ENCODE assay signal across 8 cellular contexts in the genomic region with DNA sequence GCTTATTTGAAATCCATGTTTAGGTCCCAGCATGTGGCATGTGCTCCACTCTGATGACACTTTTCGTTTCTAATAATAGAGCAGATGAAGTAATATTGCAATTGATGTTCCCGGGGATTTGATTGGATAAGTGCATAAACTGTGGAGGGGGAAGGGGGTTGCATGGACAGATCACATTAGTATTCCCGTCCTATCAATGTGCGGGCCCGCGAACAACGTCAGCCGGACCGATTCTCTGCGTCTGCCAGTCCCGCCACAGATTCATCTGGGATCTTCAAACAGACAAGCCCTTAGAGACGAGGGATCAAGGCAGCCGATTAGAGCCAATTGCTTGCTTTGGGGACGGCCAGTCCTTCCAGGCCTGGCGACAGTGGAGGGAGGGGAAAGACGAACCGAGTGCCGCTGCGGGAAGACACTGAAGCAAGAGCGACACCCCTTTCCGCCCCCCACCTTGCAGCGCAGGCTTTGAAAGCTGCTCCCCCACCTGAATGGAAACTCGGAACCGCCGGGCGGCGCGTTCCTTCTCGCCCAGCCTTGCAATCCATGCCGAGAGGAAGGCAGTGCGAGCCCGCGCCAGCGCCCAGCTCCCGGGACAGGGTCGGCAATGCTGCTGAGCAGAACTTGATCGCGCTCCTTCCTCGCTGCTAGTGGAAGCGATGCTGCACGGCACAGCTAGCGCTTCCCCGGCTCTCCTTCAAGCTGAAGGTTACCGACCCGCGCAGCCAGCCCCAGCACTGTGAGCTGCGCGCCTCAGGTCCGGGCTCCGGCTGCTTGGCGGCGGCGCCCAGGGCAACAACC. TPM values are rescaled to one million over a fixed set of nuclear protein-coding genes. Genes with fewer than 3 reads are reported as not detected.
DNase-seq lines count a peak whose midpoint lies in the region; ATAC-seq and TF ChIP-seq lines count a peak whose summit lies in the region.

A gene (plus strand): TSS at position 247 of the 798 bp plus-strand sequence. CDS start 610 bp downstream, outside the sequence.

- H2BK15ac ChIP-seq in IMR-90 (ENCODE audit: low read depth, low read length): no peak within 1 kb of the TSS

- no peaks in the 10 kb centered on the region for H3K9me3 ChIP-seq in IMR-90 (ENCODE audit: control insufficient read depth, insufficient read depth, low read length)

- intact Hi-C loops in IMR-90 (cut with micrococcal nuclease): no loop called here

- no peak within 1 kb of the TSS for H3K9ac ChIP-seq in IMR-90 (ENCODE audit: low read depth, low read length)

- peak within 1 kb of the TSS; percentile 47 for H2AFZ ChIP-seq in IMR-90 (replicated peaks; ENCODE audit: low read length, poor library complexity)

- POLR2A ChIA-PET in IMR-90 (lab: Charles Lee; ENCODE audit: unreplicated experiment): no interaction called here

- H3K79me1 ChIP-seq in IMR-90 (ENCODE audit: low read depth in 1 of 2, low read length in 2 of 2): no peaks in the 10 kb centered on the region

- in situ Hi-C loops in IMR-90 (cut with MboI; ENCODE audit: low sequenced_read_pairs): no loop called here
- in situ Hi-C loops in astrocyte of the cerebellum (cut with HindIII; ENCODE audit: low sequenced_read_pairs): no loop called here

- CTCF ChIA-PET in IMR-90 (lab: Yijun Ruan, JAX): no interaction called here

- no peak within 1 kb of the TSS for H3K14ac ChIP-seq in IMR-90 (replicated peaks; ENCODE audit: low read depth, low read length)

- no peak within 1 kb of the TSS for H2BK5ac ChIP-seq in IMR-90 (ENCODE audit: low read depth, low read length, poor library complexity, severe bottlenecking)

- H4K5ac ChIP-seq in IMR-90 (ENCODE audit: low read depth, low read length): no peak within 1 kb of the TSS

- no peak within 1 kb of the TSS for H3K18ac ChIP-seq in IMR-90 (ENCODE audit: low read depth, low read length)

- no peak within 1 kb of the TSS for H3K56ac ChIP-seq in IMR-90 (ENCODE audit: extremely low read depth, insufficient read depth, low read length)

- H3K4me2 ChIP-seq in IMR-90 (ENCODE audit: low read depth, low read length): peak within 1 kb of the TSS; percentile 72; the same call in 1 of the 2 replicates

- H2BK20ac ChIP-seq in IMR-90 (ENCODE audit: low read depth, low read length): no peak within 1 kb of the TSS

- H3K27ac ChIP-seq in IMR-90 (ENCODE audit: insufficient read depth, low read length): no peak within 1 kb of the TSS

- H3K4me3 ChIP-seq in IMR-90 (ENCODE audit: insufficient read depth, low read depth, low read length) (peak within 1 kb of the TSS; percentile 1; the same call in 1 of the 2 replicates), astrocyte of the cerebellum (ENCODE audit: low read depth, low read length) (peak within 1 kb of the TSS; percentile 46), retinal pigment epithelial cell (ENCODE audit: low read length) (peak within 1 kb of the TSS; percentile 73)

- no peak within 1 kb of the TSS for H3K23ac ChIP-seq in IMR-90 (ENCODE audit: low read depth, low read length)

- no peak within 1 kb of the TSS for H4K91ac ChIP-seq in IMR-90 (ENCODE audit: insufficient read depth, low read depth, low read length)

- no peak for TF ChIP-seq RAD21 in IMR-90 (IDR thresholded peaks at IDR 0.05; ENCODE audit: low read length)

- no peaks in the 10 kb centered on the region for H4K20me1 ChIP-seq in IMR-90 (ENCODE audit: insufficient read depth, low read length)

- H4K8ac ChIP-seq in IMR-90 (ENCODE audit: low read depth in 2 of 2, low read length in 2 of 2): no peak within 1 kb of the TSS

- 2% methylated on average over 28 of the region's 53 CpGs; no CpG with 5 or more reads in 1 of the 2 experiments for WGBS in IMR-90 (ENCODE audit: extremely low coverage in 2 of 2, insufficient read length in 1 of 2), 2 experiments

- no peaks in the 10 kb centered on the region for H3K4me1 ChIP-seq in IMR-90 (ENCODE audit: control insufficient read depth, insufficient read depth, low read length)

- H2AK5ac ChIP-seq in IMR-90 (ENCODE audit: low read depth, low read length): no peak within 1 kb of the TSS

- TF ChIP-seq POLR2A in IMR-90 (IDR thresholded peaks at IDR 0.05; ENCODE audit: low read depth, low read length): no peak

- H3K9me1 ChIP-seq in IMR-90 (ENCODE audit: insufficient read depth, low read length): no peaks in the 10 kb centered on the region

- no peaks in the 10 kb centered on the region for H3K36me3 ChIP-seq in IMR-90 (ENCODE audit: control insufficient read depth, insufficient read depth, low read length)

- no TSS peak for BruUV-seq in IMR-90 (replicated peaks; lab: Mats Ljungman, UMichigan)

- dilution Hi-C loops in IMR-90 (cut with HindIII; ENCODE audit: low sequenced_read_pairs, unreplicated experiment): no loop called here

- peaks cover 32% of the 10 kb centered on the region for H3K27me3 ChIP-seq in IMR-90 (ENCODE audit: control insufficient read depth, insufficient read depth, low read length)

- H3K4ac ChIP-seq in IMR-90 (ENCODE audit: low read depth, low read length): no peak within 1 kb of the TSS

- no peak for TF ChIP-seq CTCF in IMR-90 (conservative IDR thresholded peaks at IDR 0.05; ENCODE audit: low read depth, low read length)
- peak; percentile 26 for TF ChIP-seq CTCF in astrocyte of the cerebellum (IDR thresholded peaks at IDR 0.05; ENCODE audit: low read depth, low read length, missing control alignments)
- no peak for TF ChIP-seq CTCF in retinal pigment epithelial cell (conservative IDR thresholded peaks at IDR 0.05; ENCODE audit: low read depth, low read length)

- H2AK9ac ChIP-seq in IMR-90 (replicated peaks; ENCODE audit: low read depth, low read length, poor library complexity): no peak within 1 kb of the TSS

- ATAC-seq in IMR-90 (ENCODE audit: low read depth) (peak; percentile 81), GM21576 (IDR thresholded peaks at IDR 0.05; ENCODE audit: unreplicated experiment) (no peak), GM19467 (IDR thresholded peaks at IDR 0.05; ENCODE audit: unreplicated experiment) (no peak), HG02970 (IDR thresholded peaks at IDR 0.05; ENCODE audit: low FRiP score, unreplicated experiment) (no peak)

- DNase-seq in DMS 273 (lab: John Stamatoyannopoulos, UW; ENCODE audit: unreplicated experiment): peak; percentile 84
- peak; percentile 7 for DNase-seq in IMR-90
- DNase-seq in astrocyte of the cerebellum (ENCODE audit: low read depth): peak; percentile 8
- DNase-seq in hypothalamus (lab: John Stamatoyannopoulos, UW): peak in 43 of 51 donors; percentile 9 to 90 (median 49)
- no peak for DNase-seq in retinal pigment epithelial cell (ENCODE audit: low read depth)

- H2BK120ac ChIP-seq in IMR-90 (ENCODE audit: low read depth, low read length): no peak within 1 kb of the TSS

TF ChIP-seq in IMR-90, 13 proteins besides CTCF, POLR2A, EP300 and RAD21:
- TF ChIP-seq SMC3 (IDR thresholded peaks at IDR 0.05; ENCODE audit: low read depth, low read length): no peak
- TF ChIP-seq, protein P1, sequence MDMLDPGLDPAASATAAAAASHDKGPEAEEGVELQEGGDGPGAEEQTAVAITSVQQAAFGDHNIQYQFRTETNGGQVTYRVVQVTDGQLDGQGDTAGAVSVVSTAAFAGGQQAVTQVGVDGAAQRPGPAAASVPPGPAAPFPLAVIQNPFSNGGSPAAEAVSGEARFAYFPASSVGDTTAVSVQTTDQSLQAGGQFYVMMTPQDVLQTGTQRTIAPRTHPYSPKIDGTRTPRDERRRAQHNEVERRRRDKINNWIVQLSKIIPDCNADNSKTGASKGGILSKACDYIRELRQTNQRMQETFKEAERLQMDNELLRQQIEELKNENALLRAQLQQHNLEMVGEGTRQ (IDR thresholded peaks at IDR 0.05; ENCODE audit: low read depth, low read length): no peak
- TF ChIP-seq CHD1 (IDR thresholded peaks at IDR 0.05; ENCODE audit: low read depth, low read length): no peak
- TF ChIP-seq FOS (IDR thresholded peaks at IDR 0.05; ENCODE audit: low read depth, low read length): no peak
- TF ChIP-seq, protein P2, sequence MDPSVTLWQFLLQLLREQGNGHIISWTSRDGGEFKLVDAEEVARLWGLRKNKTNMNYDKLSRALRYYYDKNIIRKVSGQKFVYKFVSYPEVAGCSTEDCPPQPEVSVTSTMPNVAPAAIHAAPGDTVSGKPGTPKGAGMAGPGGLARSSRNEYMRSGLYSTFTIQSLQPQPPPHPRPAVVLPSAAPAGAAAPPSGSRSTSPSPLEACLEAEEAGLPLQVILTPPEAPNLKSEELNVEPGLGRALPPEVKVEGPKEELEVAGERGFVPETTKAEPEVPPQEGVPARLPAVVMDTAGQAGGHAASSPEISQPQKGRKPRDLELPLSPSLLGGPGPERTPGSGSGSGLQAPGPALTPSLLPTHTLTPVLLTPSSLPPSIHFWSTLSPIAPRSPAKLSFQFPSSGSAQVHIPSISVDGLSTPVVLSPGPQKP (IDR thresholded peaks at IDR 0.05; ENCODE audit: borderline replicate concordance, low read depth, low read length): no peak

RNA-seq across cellular contexts. Expression of the gene that starts here (rescaled TPM):
- total RNA-seq in IMR-90 (2012; rRNA removed): not detected in 2 replicates
- polyA plus RNA-seq in IMR-90 (2012; rRNA removed): not detected in 2 replicates
- not detected in 2 replicates for polyA plus RNA-seq in IMR-90 (2012; cell fraction: cytosol; rRNA removed)
- 0.02 TPM in 1 of 2 replicates, not detected in the other for polyA plus RNA-seq in IMR-90 (2012; cell fraction: nucleus; rRNA removed; ENCODE audit: low replicate concordance)

Comparison
In these comparisons a context has a peak if more than half of its experiments do, and no peak if none do; other contexts are left out.
1. Peak in DNase-seq, ATAC-seq, H3K4me3 ChIP-seq and H3K4me2 ChIP-seq in IMR-90; RNA of the gene not detected or under 1 TPM.
2. H3K4me3 ChIP-seq: peak in every context shown above with its lines; median percentile 73 in retinal pigment epithelial cell; 46 in astrocyte of the cerebellum; 1 in IMR-90.